ENCODE assay signal across 1 cellular context in the genomic region with DNA sequence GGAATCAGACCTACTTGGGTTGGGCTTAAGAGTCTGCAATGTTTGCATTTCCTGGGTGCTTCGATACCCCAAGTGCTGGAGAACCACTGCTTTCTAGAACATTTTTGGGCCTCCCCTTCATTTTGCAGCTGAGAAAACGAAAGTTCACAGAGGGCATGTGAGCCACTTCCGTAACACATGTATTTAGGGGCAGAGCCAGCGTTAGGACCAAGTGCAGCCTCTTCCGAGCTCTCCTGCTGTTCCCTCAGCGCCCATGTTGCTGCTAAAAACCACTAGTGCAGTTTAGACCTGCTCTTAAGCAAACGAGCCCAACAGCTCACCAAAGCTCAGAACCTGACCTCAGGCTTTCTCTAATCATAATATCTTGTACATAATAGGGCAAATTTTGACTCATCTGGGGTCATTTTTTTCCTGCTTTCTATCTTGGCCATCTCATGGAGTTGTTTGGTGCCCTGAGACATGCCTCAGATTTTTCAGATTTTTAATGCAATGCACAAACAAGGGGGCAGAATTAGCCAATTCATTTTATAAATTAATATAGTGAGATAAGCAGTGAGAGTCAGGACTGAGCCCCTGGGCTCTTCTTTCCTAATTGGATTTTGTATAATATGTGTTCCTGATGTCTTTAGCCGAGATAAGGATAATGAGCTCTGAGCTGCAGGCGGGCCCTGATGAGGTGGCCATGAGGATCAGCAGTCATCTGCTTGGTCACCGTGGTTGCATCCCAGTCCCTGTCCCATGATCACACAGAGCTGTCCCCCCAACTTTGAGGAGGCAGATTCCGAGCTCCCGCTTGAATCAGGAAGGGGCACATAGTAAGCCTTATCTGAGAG.
TF ChIP-seq lines count a peak whose summit lies in the region.

No MANE protein-coding gene starts in this region.

TF ChIP-seq in liver, 16 proteins besides CTCF, POLR2A, EP300 and RAD21 (continued from another document):
- TF ChIP-seq, protein P1, sequence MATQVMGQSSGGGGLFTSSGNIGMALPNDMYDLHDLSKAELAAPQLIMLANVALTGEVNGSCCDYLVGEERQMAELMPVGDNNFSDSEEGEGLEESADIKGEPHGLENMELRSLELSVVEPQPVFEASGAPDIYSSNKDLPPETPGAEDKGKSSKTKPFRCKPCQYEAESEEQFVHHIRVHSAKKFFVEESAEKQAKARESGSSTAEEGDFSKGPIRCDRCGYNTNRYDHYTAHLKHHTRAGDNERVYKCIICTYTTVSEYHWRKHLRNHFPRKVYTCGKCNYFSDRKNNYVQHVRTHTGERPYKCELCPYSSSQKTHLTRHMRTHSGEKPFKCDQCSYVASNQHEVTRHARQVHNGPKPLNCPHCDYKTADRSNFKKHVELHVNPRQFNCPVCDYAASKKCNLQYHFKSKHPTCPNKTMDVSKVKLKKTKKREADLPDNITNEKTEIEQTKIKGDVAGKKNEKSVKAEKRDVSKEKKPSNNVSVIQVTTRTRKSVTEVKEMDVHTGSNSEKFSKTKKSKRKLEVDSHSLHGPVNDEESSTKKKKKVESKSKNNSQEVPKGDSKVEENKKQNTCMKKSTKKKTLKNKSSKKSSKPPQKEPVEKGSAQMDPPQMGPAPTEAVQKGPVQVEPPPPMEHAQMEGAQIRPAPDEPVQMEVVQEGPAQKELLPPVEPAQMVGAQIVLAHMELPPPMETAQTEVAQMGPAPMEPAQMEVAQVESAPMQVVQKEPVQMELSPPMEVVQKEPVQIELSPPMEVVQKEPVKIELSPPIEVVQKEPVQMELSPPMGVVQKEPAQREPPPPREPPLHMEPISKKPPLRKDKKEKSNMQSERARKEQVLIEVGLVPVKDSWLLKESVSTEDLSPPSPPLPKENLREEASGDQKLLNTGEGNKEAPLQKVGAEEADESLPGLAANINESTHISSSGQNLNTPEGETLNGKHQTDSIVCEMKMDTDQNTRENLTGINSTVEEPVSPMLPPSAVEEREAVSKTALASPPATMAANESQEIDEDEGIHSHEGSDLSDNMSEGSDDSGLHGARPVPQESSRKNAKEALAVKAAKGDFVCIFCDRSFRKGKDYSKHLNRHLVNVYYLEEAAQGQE (IDR thresholded peaks at IDR 0.05), result no peak
- peak; percentile 61 for TF ChIP-seq NR2F2 (IDR thresholded peaks at IDR 0.05)
- no peak for TF ChIP-seq FOXA2 (IDR thresholded peaks at IDR 0.05)
- no peak for TF ChIP-seq TAF1 (conservative IDR thresholded peaks at IDR 0.05)
TF ChIP-seq in liver: peak in this region for 3.
